ENCODE assay signal across 1 cellular context in genomic region chr9:4670591-4670990, GRCh38.
TF ChIP-seq lines count a peak whose summit lies in the region.

No MANE protein-coding gene starts in this region.

TF ChIP-seq in GM23338, 12 proteins besides CTCF, POLR2A, EP300 and RAD21 (continued from another document):
- TF ChIP-seq ZNF462 (CRISPR knock-in tag; IDR thresholded peaks at IDR 0.05) (no peak), REST (IDR thresholded peaks at IDR 0.05; ENCODE audit: unreplicated experiment) (no peak), JUNB (IDR thresholded peaks at IDR 0.05; ENCODE audit: unreplicated experiment) (no peak), ZNF114 (CRISPR knock-in tag; IDR thresholded peaks at IDR 0.05) (no peak), EZH2 (IDR thresholded peaks at IDR 0.05; ENCODE audit: low read depth, unreplicated experiment) (no peak), ETS1 (IDR thresholded peaks at IDR 0.05) (no peak), STAT1 (IDR thresholded peaks at IDR 0.05; ENCODE audit: unreplicated experiment) (no peak), EZH2phosphoT487 (IDR thresholded peaks at IDR 0.05; ENCODE audit: unreplicated experiment) (no peak), CREB1 (CRISPR knock-in tag; IDR thresholded peaks at IDR 0.05; ENCODE audit: low read depth) (no peak), ZNF331 (CRISPR knock-in tag; IDR thresholded peaks at IDR 0.05; ENCODE audit: low read depth) (no peak), NANOG (IDR thresholded peaks at IDR 0.05; ENCODE audit: borderline replicate concordance) (no peak)
